Comparison of ENCODE assay signal across 18 cellular contexts in genomic region chr9:21611896-21612295, GRCh38.
DNase-seq lines count a peak whose midpoint lies in the region; ATAC-seq lines count a peak whose summit lies in the region.
"Had no signal": no experiment of that assay in that cellular context is flagged by ENCODE, and none has a peak within 500 bp of the region (broad histone marks: within the 10 kb centered on the region; RNA-seq: fewer than 3 reads in every experiment).

No MANE protein-coding gene starts in this region.

- H3K4me1 Mint-ChIP-seq in activated CD8-positive, alpha-beta memory T cell treated with anti-CD3 and anti-CD28 coated beads, Interleukin-2, amount 10 ng/mL, durations not matched to agents 7 days and 5 days = peaks cover 13% of the 10 kb centered on the region
- H3K4me1 Mint-ChIP-seq in activated CD8-positive, alpha-beta T cell treated with anti-CD3 and anti-CD28 coated beads, Interleukin-2, amount 10 ng/mL, durations not matched to agents 7 days and 5 days (ENCODE audit: low read depth) = peaks cover 39% of the 10 kb centered on the region
- peaks cover 12 to 16% of the 10 kb centered on the region in 2 donors for H3K4me1 Mint-ChIP-seq in effector memory CD8-positive, alpha-beta T cell (ENCODE audit: low read depth in 2 of 2)
- H3K4me1 Mint-ChIP-seq: nephron progenitor cell had no signal

- CTCF ChIA-PET in activated CD8-positive, alpha-beta memory T cell treated with anti-CD3 and anti-CD28 coated beads, Interleukin-2, amount 10 ng/mL, durations not matched to agents 7 days and 5 days (lab: Charles Lee) = no interaction called here
- CTCF ChIA-PET in activated CD8-positive, alpha-beta T cell treated with anti-CD3 and anti-CD28 coated beads, Interleukin-2, amount 10 ng/mL, durations not matched to agents 7 days and 5 days (lab: Charles Lee) = no interaction called here

- DNase-seq in activated CD8-positive, alpha-beta memory T cell treated with anti-CD3 and anti-CD28 coated beads, Interleukin-2, amount 10 ng/mL, durations not matched to agents 7 days and 5 days = peak; percentile 52
- no peak for DNase-seq in activated CD8-positive, alpha-beta memory T cell treated with anti-CD3 and anti-CD28 coated beads, Interleukin-2, amount 50 U/mL, for 48 hours
- DNase-seq in activated CD8-positive, alpha-beta T cell treated with anti-CD3 and anti-CD28 coated beads, Interleukin-2, amount 10 ng/mL, durations not matched to agents 7 days and 5 days = peak; percentile 60
- DNase-seq in effector memory CD8-positive, alpha-beta T cell = no peak
- DNase-seq in stimulated activated CD4-positive, alpha-beta T cell treated with anti-CD3 and anti-CD28 coated beads, TNF-alpha, amount 100 ng/mL, for 48 hours (ENCODE audit: low read depth in 3 of 3) = peak in 2 of 3 donors; percentile 12 to 18
- DNase-seq: ACHN, Caco-2, hypothalamus, KBM-7, left ventricle myocardium inferior, NCI-H187, NCI-H748 treated with DMSO at 0.1 percent for 48 hours, nephron progenitor cell had no signal

- POLR2A ChIA-PET in activated CD8-positive, alpha-beta T cell treated with anti-CD3 and anti-CD28 coated beads, Interleukin-2, amount 10 ng/mL, durations not matched to agents 7 days and 5 days (lab: Charles Lee) = no interaction called here

- H3K4me3 Mint-ChIP-seq in activated CD8-positive, alpha-beta memory T cell treated with anti-CD3 and anti-CD28 coated beads, Interleukin-2, amount 10 ng/mL, durations not matched to agents 7 days and 5 days = no peak overlapping the region
- peak overlapping the region; percentile 59 for H3K4me3 Mint-ChIP-seq in activated CD8-positive, alpha-beta T cell treated with anti-CD3 and anti-CD28 coated beads, Interleukin-2, amount 10 ng/mL, durations not matched to agents 7 days and 5 days
- H3K4me3 Mint-ChIP-seq in effector memory CD8-positive, alpha-beta T cell = peak overlapping the region; percentile 3 to 7
- H3K4me3 Mint-ChIP-seq: nephron progenitor cell, type B pancreatic cell had no signal

- H3K36me3 Mint-ChIP-seq in activated CD8-positive, alpha-beta memory T cell treated with anti-CD3 and anti-CD28 coated beads, Interleukin-2, amount 10 ng/mL, durations not matched to agents 7 days and 5 days = no peaks in the 10 kb centered on the region
- H3K36me3 Mint-ChIP-seq in activated CD8-positive, alpha-beta T cell treated with anti-CD3 and anti-CD28 coated beads, Interleukin-2, amount 10 ng/mL, durations not matched to agents 7 days and 5 days (ENCODE audit: low read depth) = peaks cover 1% of the 10 kb centered on the region
- H3K36me3 Mint-ChIP-seq in effector memory CD8-positive, alpha-beta T cell (ENCODE audit: insufficient read depth) = no peaks in the 10 kb centered on the region
- H3K36me3 Mint-ChIP-seq: type B pancreatic cell had no signal

- H3K27ac Mint-ChIP-seq in activated CD8-positive, alpha-beta memory T cell treated with anti-CD3 and anti-CD28 coated beads, Interleukin-2, amount 10 ng/mL, durations not matched to agents 7 days and 5 days = peak overlapping the region; percentile 53
- H3K27ac Mint-ChIP-seq in activated CD8-positive, alpha-beta T cell treated with anti-CD3 and anti-CD28 coated beads, Interleukin-2, amount 10 ng/mL, durations not matched to agents 7 days and 5 days = peak overlapping the region; percentile 69
- no peak overlapping the region for H3K27ac Mint-ChIP-seq in effector memory CD8-positive, alpha-beta T cell
- H3K27ac Mint-ChIP-seq: nephron progenitor cell, type B pancreatic cell had no signal

- peak; percentile 61 for ATAC-seq in activated CD8-positive, alpha-beta memory T cell treated with anti-CD3 and anti-CD28 coated beads, Interleukin-2, amount 10 ng/mL, durations not matched to agents 7 days and 5 days
- peak; percentile 89 for ATAC-seq in activated CD8-positive, alpha-beta T cell treated with anti-CD3 and anti-CD28 coated beads, Interleukin-2, amount 10 ng/mL, durations not matched to agents 7 days and 5 days
- peak; percentile 82 for ATAC-seq in effector memory CD8-positive, alpha-beta T cell (replicated peaks)
- ATAC-seq in GM18520 (IDR thresholded peaks at IDR 0.05; ENCODE audit: unreplicated experiment) (no peak), GM18858 (IDR thresholded peaks at IDR 0.05; ENCODE audit: unreplicated experiment) (no peak), GM21619 (IDR thresholded peaks at IDR 0.05; ENCODE audit: unreplicated experiment) (no peak)
- ATAC-seq: sciatic nerve had no signal

- H3K9me3 Mint-ChIP-seq in activated CD8-positive, alpha-beta memory T cell treated with anti-CD3 and anti-CD28 coated beads, Interleukin-2, amount 10 ng/mL, durations not matched to agents 7 days and 5 days (ENCODE audit: low read depth) = no peaks in the 10 kb centered on the region
- H3K9me3 Mint-ChIP-seq in activated CD8-positive, alpha-beta T cell treated with anti-CD3 and anti-CD28 coated beads, Interleukin-2, amount 10 ng/mL, durations not matched to agents 7 days and 5 days (ENCODE audit: insufficient read depth) = no peaks in the 10 kb centered on the region
- H3K9me3 Mint-ChIP-seq in effector memory CD8-positive, alpha-beta T cell = peaks cover 0 to 1% of the 10 kb centered on the region in 2 donors
- H3K9me3 Mint-ChIP-seq: nephron progenitor cell, type B pancreatic cell had no signal

- H3K27me3 Mint-ChIP-seq in activated CD8-positive, alpha-beta memory T cell treated with anti-CD3 and anti-CD28 coated beads, Interleukin-2, amount 10 ng/mL, durations not matched to agents 7 days and 5 days = no peaks in the 10 kb centered on the region
- H3K27me3 Mint-ChIP-seq in activated CD8-positive, alpha-beta T cell treated with anti-CD3 and anti-CD28 coated beads, Interleukin-2, amount 10 ng/mL, durations not matched to agents 7 days and 5 days (ENCODE audit: low read depth) = no peaks in the 10 kb centered on the region
- peaks cover 7 to 13% of the 10 kb centered on the region in 2 donors for H3K27me3 Mint-ChIP-seq in effector memory CD8-positive, alpha-beta T cell

Comparison
In these comparisons a context has a peak if more than half of its experiments do, and no peak if none do; other contexts are left out.
1. DNase-seq: peak in activated CD8-positive, alpha-beta memory T cell treated with anti-CD3 and anti-CD28 coated beads, Interleukin-2, amount 10 ng/mL, durations not matched to agents 7 days and 5 days (single experiment), activated CD8-positive, alpha-beta T cell treated with anti-CD3 and anti-CD28 coated beads, Interleukin-2, amount 10 ng/mL, durations not matched to agents 7 days and 5 days (single experiment) and stimulated activated CD4-positive, alpha-beta T cell treated with anti-CD3 and anti-CD28 coated beads, TNF-alpha, amount 100 ng/mL, for 48 hours (2 of 3); none in activated CD8-positive, alpha-beta memory T cell treated with anti-CD3 and anti-CD28 coated beads, Interleukin-2, amount 50 U/mL, for 48 hours (single experiment) and effector memory CD8-positive, alpha-beta T cell (0 of 3).
2. ATAC-seq: peak in activated CD8-positive, alpha-beta memory T cell treated with anti-CD3 and anti-CD28 coated beads, Interleukin-2, amount 10 ng/mL, durations not matched to agents 7 days and 5 days (single experiment), activated CD8-positive, alpha-beta T cell treated with anti-CD3 and anti-CD28 coated beads, Interleukin-2, amount 10 ng/mL, durations not matched to agents 7 days and 5 days (single experiment) and effector memory CD8-positive, alpha-beta T cell (single experiment); none in GM18520 (single experiment), GM18858 (single experiment) and GM21619 (single experiment).
3. H3K27ac Mint-ChIP-seq: peak in activated CD8-positive, alpha-beta memory T cell treated with anti-CD3 and anti-CD28 coated beads, Interleukin-2, amount 10 ng/mL, durations not matched to agents 7 days and 5 days (single experiment) and activated CD8-positive, alpha-beta T cell treated with anti-CD3 and anti-CD28 coated beads, Interleukin-2, amount 10 ng/mL, durations not matched to agents 7 days and 5 days (single experiment); none in effector memory CD8-positive, alpha-beta T cell (0 of 2).